ENCODE assay signal across 1 cellular context in the genomic region with DNA sequence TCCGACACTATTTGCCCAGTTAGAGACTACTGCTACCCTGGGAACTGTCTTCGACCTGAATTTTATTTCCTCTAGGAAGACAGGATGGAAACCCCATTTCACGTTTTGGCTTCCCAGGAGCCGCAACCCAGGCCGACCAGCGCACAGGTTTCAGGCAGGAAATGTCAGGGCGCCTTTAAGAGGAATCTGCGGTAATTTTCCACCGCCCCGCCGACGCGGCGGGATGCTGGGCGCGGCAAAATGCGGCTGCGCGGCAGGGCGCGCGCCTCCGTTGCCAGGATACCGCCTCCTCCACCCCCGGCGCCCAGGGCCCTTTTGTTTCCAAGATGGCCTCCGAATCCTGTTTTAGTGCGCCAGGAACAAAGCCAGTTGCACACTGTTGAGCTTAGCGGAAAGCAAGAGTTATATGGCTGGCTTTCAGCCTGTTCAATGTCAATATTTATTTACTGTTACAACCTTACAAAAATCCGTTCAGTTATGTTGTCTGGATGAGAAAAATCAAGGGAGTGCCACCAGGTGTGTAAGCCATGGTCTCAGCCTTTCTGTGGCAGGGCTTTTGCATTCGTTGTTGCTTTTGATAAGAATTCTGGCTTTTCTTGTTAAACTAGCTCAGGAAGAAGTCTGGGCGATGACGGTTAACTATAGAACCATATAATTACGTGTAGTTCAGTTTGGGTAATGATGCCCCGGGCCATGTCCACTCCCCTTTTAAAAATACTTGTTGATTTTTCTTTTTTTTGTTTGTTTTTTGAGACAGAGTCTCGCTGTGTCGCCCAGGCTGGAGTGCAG.
TF ChIP-seq lines count a peak whose summit lies in the region.

No MANE protein-coding gene starts in this region.

TF ChIP-seq in GM12878, 131 proteins besides CTCF, POLR2A, EP300 and RAD21 (continued from another document):
- TF ChIP-seq, protein P1, sequence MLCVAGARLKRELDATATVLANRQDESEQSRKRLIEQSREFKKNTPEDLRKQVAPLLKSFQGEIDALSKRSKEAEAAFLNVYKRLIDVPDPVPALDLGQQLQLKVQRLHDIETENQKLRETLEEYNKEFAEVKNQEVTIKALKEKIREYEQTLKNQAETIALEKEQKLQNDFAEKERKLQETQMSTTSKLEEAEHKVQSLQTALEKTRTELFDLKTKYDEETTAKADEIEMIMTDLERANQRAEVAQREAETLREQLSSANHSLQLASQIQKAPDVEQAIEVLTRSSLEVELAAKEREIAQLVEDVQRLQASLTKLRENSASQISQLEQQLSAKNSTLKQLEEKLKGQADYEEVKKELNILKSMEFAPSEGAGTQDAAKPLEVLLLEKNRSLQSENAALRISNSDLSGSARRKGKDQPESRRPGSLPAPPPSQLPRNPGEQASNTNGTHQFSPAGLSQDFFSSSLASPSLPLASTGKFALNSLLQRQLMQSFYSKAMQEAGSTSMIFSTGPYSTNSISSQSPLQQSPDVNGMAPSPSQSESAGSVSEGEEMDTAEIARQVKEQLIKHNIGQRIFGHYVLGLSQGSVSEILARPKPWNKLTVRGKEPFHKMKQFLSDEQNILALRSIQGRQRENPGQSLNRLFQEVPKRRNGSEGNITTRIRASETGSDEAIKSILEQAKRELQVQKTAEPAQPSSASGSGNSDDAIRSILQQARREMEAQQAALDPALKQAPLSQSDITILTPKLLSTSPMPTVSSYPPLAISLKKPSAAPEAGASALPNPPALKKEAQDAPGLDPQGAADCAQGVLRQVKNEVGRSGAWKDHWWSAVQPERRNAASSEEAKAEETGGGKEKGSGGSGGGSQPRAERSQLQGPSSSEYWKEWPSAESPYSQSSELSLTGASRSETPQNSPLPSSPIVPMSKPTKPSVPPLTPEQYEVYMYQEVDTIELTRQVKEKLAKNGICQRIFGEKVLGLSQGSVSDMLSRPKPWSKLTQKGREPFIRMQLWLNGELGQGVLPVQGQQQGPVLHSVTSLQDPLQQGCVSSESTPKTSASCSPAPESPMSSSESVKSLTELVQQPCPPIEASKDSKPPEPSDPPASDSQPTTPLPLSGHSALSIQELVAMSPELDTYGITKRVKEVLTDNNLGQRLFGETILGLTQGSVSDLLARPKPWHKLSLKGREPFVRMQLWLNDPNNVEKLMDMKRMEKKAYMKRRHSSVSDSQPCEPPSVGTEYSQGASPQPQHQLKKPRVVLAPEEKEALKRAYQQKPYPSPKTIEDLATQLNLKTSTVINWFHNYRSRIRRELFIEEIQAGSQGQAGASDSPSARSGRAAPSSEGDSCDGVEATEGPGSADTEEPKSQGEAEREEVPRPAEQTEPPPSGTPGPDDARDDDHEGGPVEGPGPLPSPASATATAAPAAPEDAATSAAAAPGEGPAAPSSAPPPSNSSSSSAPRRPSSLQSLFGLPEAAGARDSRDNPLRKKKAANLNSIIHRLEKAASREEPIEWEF (IDR thresholded peaks at IDR 0.05; ENCODE audit: insufficient replicate concordance, low read depth, low read length), result no peak
- no peak for TF ChIP-seq ZNF622 (IDR thresholded peaks at IDR 0.05)
- no peak for TF ChIP-seq FOS (IDR thresholded peaks at IDR 0.05; ENCODE audit: borderline replicate concordance, extremely low read depth, insufficient read length)
- TF ChIP-seq SMAD5 (IDR thresholded peaks at IDR 0.05; ENCODE audit: low read depth), result no peak
- TF ChIP-seq WRNIP1 (IDR thresholded peaks at IDR 0.05; ENCODE audit: borderline replicate concordance, low read depth, low read length), result no peak
- no peak for TF ChIP-seq PAX8 (IDR thresholded peaks at IDR 0.05)
- no peak for TF ChIP-seq ZNF384 (IDR thresholded peaks at IDR 0.05; ENCODE audit: borderline replicate concordance, low read depth, low read length)
- no peak for TF ChIP-seq ATF7 (IDR thresholded peaks at IDR 0.05; ENCODE audit: low read depth)
- TF ChIP-seq CHD1 (IDR thresholded peaks at IDR 0.05; ENCODE audit: low read depth, low read length), result no peak
- no peak for TF ChIP-seq MEF2A (IDR thresholded peaks at IDR 0.05; ENCODE audit: insufficient read depth, low read depth, low read length)
- TF ChIP-seq, protein P2, sequence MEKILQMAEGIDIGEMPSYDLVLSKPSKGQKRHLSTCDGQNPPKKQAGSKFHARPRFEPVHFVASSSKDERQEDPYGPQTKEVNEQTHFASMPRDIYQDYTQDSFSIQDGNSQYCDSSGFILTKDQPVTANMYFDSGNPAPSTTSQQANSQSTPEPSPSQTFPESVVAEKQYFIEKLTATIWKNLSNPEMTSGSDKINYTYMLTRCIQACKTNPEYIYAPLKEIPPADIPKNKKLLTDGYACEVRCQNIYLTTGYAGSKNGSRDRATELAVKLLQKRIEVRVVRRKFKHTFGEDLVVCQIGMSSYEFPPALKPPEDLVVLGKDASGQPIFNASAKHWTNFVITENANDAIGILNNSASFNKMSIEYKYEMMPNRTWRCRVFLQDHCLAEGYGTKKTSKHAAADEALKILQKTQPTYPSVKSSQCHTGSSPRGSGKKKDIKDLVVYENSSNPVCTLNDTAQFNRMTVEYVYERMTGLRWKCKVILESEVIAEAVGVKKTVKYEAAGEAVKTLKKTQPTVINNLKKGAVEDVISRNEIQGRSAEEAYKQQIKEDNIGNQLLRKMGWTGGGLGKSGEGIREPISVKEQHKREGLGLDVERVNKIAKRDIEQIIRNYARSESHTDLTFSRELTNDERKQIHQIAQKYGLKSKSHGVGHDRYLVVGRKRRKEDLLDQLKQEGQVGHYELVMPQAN (conservative IDR thresholded peaks at IDR 0.05), result no peak; the same call in 1 of the 2 replicates
- peak; percentile 94 for TF ChIP-seq IKZF1 (conservative IDR thresholded peaks at IDR 0.05)
- TF ChIP-seq TCF3 (IDR thresholded peaks at IDR 0.05; ENCODE audit: borderline replicate concordance, insufficient read depth, low read depth, low read length), result no peak
- TF ChIP-seq ETV6 (conservative IDR thresholded peaks at IDR 0.05 in 1 of 2, IDR thresholded peaks at IDR 0.05 in 1 of 2; ENCODE audit: borderline replicate concordance in 1 of 2, low read depth in 1 of 2), result 0 out of 4 replicates have a peak, but pooled peaks of 1 of the 2 experiments have one; percentile 19
- no peak for TF ChIP-seq CBX5 (IDR thresholded peaks at IDR 0.05; ENCODE audit: low read depth)
- TF ChIP-seq, protein P3, sequence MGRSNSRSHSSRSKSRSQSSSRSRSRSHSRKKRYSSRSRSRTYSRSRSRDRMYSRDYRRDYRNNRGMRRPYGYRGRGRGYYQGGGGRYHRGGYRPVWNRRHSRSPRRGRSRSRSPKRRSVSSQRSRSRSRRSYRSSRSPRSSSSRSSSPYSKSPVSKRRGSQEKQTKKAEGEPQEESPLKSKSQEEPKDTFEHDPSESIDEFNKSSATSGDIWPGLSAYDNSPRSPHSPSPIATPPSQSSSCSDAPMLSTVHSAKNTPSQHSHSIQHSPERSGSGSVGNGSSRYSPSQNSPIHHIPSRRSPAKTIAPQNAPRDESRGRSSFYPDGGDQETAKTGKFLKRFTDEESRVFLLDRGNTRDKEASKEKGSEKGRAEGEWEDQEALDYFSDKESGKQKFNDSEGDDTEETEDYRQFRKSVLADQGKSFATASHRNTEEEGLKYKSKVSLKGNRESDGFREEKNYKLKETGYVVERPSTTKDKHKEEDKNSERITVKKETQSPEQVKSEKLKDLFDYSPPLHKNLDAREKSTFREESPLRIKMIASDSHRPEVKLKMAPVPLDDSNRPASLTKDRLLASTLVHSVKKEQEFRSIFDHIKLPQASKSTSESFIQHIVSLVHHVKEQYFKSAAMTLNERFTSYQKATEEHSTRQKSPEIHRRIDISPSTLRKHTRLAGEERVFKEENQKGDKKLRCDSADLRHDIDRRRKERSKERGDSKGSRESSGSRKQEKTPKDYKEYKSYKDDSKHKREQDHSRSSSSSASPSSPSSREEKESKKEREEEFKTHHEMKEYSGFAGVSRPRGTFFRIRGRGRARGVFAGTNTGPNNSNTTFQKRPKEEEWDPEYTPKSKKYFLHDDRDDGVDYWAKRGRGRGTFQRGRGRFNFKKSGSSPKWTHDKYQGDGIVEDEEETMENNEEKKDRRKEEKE (IDR thresholded peaks at IDR 0.05), result no peak
- no peak for TF ChIP-seq TARDBP (IDR thresholded peaks at IDR 0.05; ENCODE audit: borderline replicate concordance)
- no peak for TF ChIP-seq PAX5 (IDR thresholded peaks at IDR 0.05; ENCODE audit: borderline replicate concordance, low read depth, low read length)
- TF ChIP-seq, protein P4, sequence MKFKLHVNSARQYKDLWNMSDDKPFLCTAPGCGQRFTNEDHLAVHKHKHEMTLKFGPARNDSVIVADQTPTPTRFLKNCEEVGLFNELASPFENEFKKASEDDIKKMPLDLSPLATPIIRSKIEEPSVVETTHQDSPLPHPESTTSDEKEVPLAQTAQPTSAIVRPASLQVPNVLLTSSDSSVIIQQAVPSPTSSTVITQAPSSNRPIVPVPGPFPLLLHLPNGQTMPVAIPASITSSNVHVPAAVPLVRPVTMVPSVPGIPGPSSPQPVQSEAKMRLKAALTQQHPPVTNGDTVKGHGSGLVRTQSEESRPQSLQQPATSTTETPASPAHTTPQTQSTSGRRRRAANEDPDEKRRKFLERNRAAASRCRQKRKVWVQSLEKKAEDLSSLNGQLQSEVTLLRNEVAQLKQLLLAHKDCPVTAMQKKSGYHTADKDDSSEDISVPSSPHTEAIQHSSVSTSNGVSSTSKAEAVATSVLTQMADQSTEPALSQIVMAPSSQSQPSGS (IDR thresholded peaks at IDR 0.05; ENCODE audit: low read length), result no peak
- TF ChIP-seq POU2F2 (IDR thresholded peaks at IDR 0.05; ENCODE audit: borderline replicate concordance, low read depth, low read length), result no peak
- TF ChIP-seq CHD4 (IDR thresholded peaks at IDR 0.05), result no peak
- no peak for TF ChIP-seq BRCA1 (IDR thresholded peaks at IDR 0.05; ENCODE audit: low read depth, low read length)
- TF ChIP-seq STAT3 (IDR thresholded peaks at IDR 0.05; ENCODE audit: low read depth, low read length), result no peak
- peak; percentile 56 for TF ChIP-seq NRF1 (conservative IDR thresholded peaks at IDR 0.05; ENCODE audit: low read depth, low read length)
- TF ChIP-seq NFIC (IDR thresholded peaks at IDR 0.05; ENCODE audit: low read depth, low read length), result no peak; the same call in 1 of the 2 replicates
- TF ChIP-seq EGR1 (IDR thresholded peaks at IDR 0.05; ENCODE audit: borderline replicate concordance in 1 of 2, low read depth in 2 of 2, low read length in 2 of 2), result peak in 1 of 2 experiments; percentile 86; a peak in 2 of 3 replicates
- no peak for TF ChIP-seq NR2F1 (conservative IDR thresholded peaks at IDR 0.05)
- no peak for TF ChIP-seq NFYA (IDR thresholded peaks at IDR 0.05; ENCODE audit: borderline replicate concordance, low read depth, low read length)
- peak; percentile 80 for TF ChIP-seq BMI1 (IDR thresholded peaks at IDR 0.05; ENCODE audit: borderline replicate concordance)
- no peak for TF ChIP-seq ZNF217 (IDR thresholded peaks at IDR 0.05)
- no peak for TF ChIP-seq EZH2 (IDR thresholded peaks at IDR 0.05; ENCODE audit: borderline replicate concordance, control insufficient read depth, low read depth, low read length)
TF ChIP-seq in GM12878: peak in this region for 28.
